Comparison of ENCODE assay signal across 9 cellular contexts in the genomic region with DNA sequence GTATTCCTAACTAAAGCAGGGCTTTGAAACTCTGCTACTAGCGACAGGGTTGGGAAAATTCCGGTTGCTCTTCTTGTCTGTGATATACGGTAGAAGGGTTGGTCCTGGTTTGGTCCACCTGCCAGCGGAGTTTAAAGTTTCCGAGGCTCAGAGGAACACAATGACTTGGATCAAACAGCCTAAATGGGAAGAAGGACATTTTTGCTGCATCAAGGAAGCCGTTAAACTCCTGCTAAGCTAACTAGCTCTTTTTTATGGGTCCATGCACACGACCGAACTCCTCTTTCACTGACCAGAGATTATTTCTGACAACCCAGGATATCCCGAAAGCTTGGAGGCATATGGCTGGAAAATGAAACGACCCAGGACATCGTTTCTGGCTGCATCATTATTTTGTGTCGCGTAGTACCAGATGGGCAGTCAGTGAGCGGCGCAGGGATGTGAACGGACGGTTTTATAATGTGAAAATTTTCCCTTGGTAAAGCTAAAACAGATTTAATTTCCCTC. TPM values are rescaled to one million over a fixed set of nuclear protein-coding genes. Genes with fewer than 3 reads are reported as not detected.
DNase-seq lines count a peak whose midpoint lies in the region; ATAC-seq, FAIRE-seq and TF ChIP-seq lines count a peak whose summit lies in the region.
"Had no signal": no experiment of that assay in that cellular context is flagged by ENCODE, and none has a peak within 500 bp of the region (broad histone marks: within the 10 kb centered on the region; RNA-seq: fewer than 3 reads in every experiment).

A gene with protein sequence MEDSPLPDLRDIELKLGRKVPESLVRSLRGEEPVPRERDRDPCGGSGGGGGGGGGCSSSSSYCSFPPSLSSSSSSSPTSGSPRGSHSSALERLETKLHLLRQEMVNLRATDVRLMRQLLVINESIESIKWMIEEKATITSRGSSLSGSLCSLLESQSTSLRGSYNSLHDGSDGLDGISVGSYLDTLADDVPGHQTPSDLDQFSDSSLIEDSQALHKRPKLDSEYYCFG (plus strand): TSS at position 160 of the 507 bp plus-strand sequence. CDS start 696 bp downstream, outside the sequence.

- TF ChIP-seq CTCF in adrenal gland (IDR thresholded peaks at IDR 0.05) (no peak), heart right ventricle (IDR thresholded peaks at IDR 0.05) (no peak), pancreas (IDR thresholded peaks at IDR 0.05) (no peak)

- intact Hi-C loops in adrenal gland (cut with DNase I) = loop anchor here in 1 of 2 donors (5.0 kb wide), 1 partner anchor 107 kb away; no protein-coding TSS in a partner anchor
- intact Hi-C loops in heart right ventricle (cut with DNase I) = loop anchor here in 6 of 10 donors (5.0 to 10.0 kb wide), 6 partner anchors 37 to 107 kb away; no protein-coding TSS in a partner anchor
- intact Hi-C loops in pancreas (cut with DNase I) = no loop called here

- ATAC-seq in heart right ventricle (peak; percentile 55 to 81 (median 74)), pancreas (peak; percentile 75 to 80 (median 76)), HG03196 (IDR thresholded peaks at IDR 0.05; ENCODE audit: unreplicated experiment) (no peak)

- no peaks in the 10 kb centered on the region for H3K36me3 ChIP-seq in adrenal gland (replicated peaks in 1 of 2)
- no peaks in the 10 kb centered on the region for H3K36me3 ChIP-seq in heart right ventricle
- H3K36me3 ChIP-seq in pancreas = no peaks in the 10 kb centered on the region
- no peaks in the 10 kb centered on the region for H3K36me3 ChIP-seq in effector memory CD4-positive, alpha-beta T cell (ENCODE audit: control insufficient read depth, insufficient read depth, low read length)

- H3K4me3 ChIP-seq in adrenal gland = peak within 1 kb of the TSS; percentile 2 to 76 (median 28)
- peak within 1 kb of the TSS; percentile 70 to 91 (median 83) for H3K4me3 ChIP-seq in heart right ventricle
- H3K4me3 ChIP-seq in pancreas = peak within 1 kb of the TSS; percentile 50 to 72 (median 63)
- H3K4me3 ChIP-seq in effector memory CD4-positive, alpha-beta T cell (ENCODE audit: insufficient read depth, low read depth, low read length, poor library complexity, severe bottlenecking) = no peak within 1 kb of the TSS

- peak; percentile 73 for DNase-seq in EL
- DNase-seq in NCI-H1694 (lab: John Stamatoyannopoulos, UW) = peak; percentile 85
- peak; percentile 51 to 79 (median 61) for DNase-seq in adrenal gland
- peak in 1 of 2 donors; percentile 48 for DNase-seq in heart right ventricle
- DNase-seq in pancreas = peak in 4 of 6 donors; percentile 38 to 74 (median 64)
- DNase-seq in NCI-H1048 (lab: John Stamatoyannopoulos, UW) = no peak
- DNase-seq in effector memory CD4-positive, alpha-beta T cell = no peak

- H3K27me3 ChIP-seq in adrenal gland (no peaks in the 10 kb centered on the region), heart right ventricle (peaks cover 0 to 19% (median 0%) of the 10 kb centered on the region in 7 donors), pancreas (no peaks in the 10 kb centered on the region)
- peaks cover 3% of the 10 kb centered on the region for H3K27me3 ChIP-seq in effector memory CD4-positive, alpha-beta T cell (replicated peaks; ENCODE audit: control insufficient read depth, insufficient read depth, low read length, poor library complexity, severe bottlenecking)

- WGBS in adrenal gland, 4 donors = 0 to 2% (median 1%) methylated on average over 17 of the region's 17 CpGs
- WGBS in heart right ventricle, 2 donors = 0% methylated on average over 17 of the region's 17 CpGs
- WGBS in pancreas, 2 donors = 1% methylated on average over 17 of the region's 17 CpGs

- FAIRE-seq in pancreas (lab: Jason Lieb, UNC) = peak; percentile 89

- H3K27ac ChIP-seq in adrenal gland (peak within 1 kb of the TSS; percentile 64 to 93 (median 79)), heart right ventricle (peak within 1 kb of the TSS; percentile 84 to 93 (median 86)), pancreas (peak within 1 kb of the TSS; percentile 66 to 94 (median 80))
- H3K27ac ChIP-seq in effector memory CD4-positive, alpha-beta T cell (ENCODE audit: insufficient read depth, low read length, poor library complexity, severe bottlenecking) = no peak within 1 kb of the TSS

- TF ChIP-seq POLR2A in adrenal gland (IDR thresholded peaks at IDR 0.05) = peak; percentile 48 to 83

- H3K4me1 ChIP-seq in adrenal gland (replicated peaks in 1 of 2) (peaks cover 0 to 4% of the 10 kb centered on the region in 2 donors), heart right ventricle (peaks cover 0 to 28% (median 17%) of the 10 kb centered on the region in 9 donors), pancreas (peaks cover 0 to 7% (median 4%) of the 10 kb centered on the region in 3 donors)
- H3K4me1 ChIP-seq in effector memory CD4-positive, alpha-beta T cell (ENCODE audit: control insufficient read depth, insufficient read depth, low read length, poor library complexity, severe bottlenecking) = no peaks in the 10 kb centered on the region

- no peaks in the 10 kb centered on the region for H3K9me3 ChIP-seq in adrenal gland (replicated peaks in 1 of 3)
- H3K9me3 ChIP-seq in heart right ventricle = no peaks in the 10 kb centered on the region
- H3K9me3 ChIP-seq in pancreas = no peaks in the 10 kb centered on the region
- H3K9me3 ChIP-seq in effector memory CD4-positive, alpha-beta T cell (ENCODE audit: control insufficient read depth, low read length) = no peaks in the 10 kb centered on the region

RNA-seq across cellular contexts. Expression of the gene that starts here (rescaled TPM):
- total RNA-seq in adrenal gland = 10 to 100 TPM in 5 of 8 donors, 1 to 10 TPM in 3; 5.3 to 29.0 (median 10.2) TPM
- 10 to 100 TPM in 2 of 3 donors, 1 to 10 TPM in 1; 8.0 to 20.3 (median 11.5) TPM for polyA plus RNA-seq in adrenal gland
- 1 to 10 TPM; 1.2 to 4.6 (median 2.2) TPM for total RNA-seq in heart right ventricle
- polyA plus RNA-seq in heart right ventricle = 1 to 10 TPM; 1.8 to 3.1 TPM
- total RNA-seq in pancreas = 10 to 100 TPM in 5 of 6 donors, 1 to 10 TPM in 1; 6.5 to 21.1 (median 13.7) TPM
- 10 to 100 TPM; 10.9 to 11.3 TPM for polyA plus RNA-seq in pancreas
- total RNA-seq: T-helper 1 cell treated with Interleukin-12 subunit alpha and Interleukin-12 subunit beta and Interleukin-4 antibody, amounts not matched to agents 30 ng/mL and 1 ng/mL, for 36 hours had no signal

Comparison
In these comparisons a context has a peak if more than half of its experiments do, and no peak if none do; other contexts are left out.
1. DNase-seq: peak in EL (single experiment), NCI-H1694 (single experiment), adrenal gland (7 of 7) and pancreas (4 of 6); none in NCI-H1048 (single experiment) and effector memory CD4-positive, alpha-beta T cell (0 of 3).
2. intact Hi-C loops: an anchor here in heart right ventricle (5.0 to 10.0 kb wide); none called in pancreas.